ENCODE assay signal across 11 cellular contexts in the genomic region with DNA sequence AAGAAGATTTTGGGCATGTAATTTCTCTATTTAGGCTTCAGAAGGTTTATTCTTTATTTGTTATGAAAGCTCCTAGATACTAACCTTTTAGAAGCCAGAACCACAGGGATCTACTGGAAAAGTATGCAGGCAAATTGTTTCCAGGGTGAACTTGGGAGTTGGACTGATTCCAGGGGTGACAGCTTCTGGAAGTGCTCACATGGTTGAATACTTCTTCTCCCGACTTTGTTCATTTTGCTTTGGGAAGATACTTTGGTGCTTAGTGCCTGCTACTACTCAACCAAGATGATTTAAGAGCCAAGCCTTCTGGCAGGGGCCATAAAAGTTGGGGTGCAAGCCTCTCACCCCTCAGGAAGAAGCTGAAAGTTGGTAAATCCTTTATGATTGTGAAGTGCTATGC.
"Had no signal": no experiment of that assay in that cellular context is flagged by ENCODE, and none has a peak within 500 bp of the region (broad histone marks: within the 10 kb centered on the region; RNA-seq: fewer than 3 reads in every experiment).

No MANE protein-coding gene starts in this region.

- H3K27ac Mint-ChIP-seq: GM23338, H9, HFFc6 had no signal

- H3K4me1 Mint-ChIP-seq: GM23338, H9 had no signal

- FAIRE-seq: H1, H54 had no signal

- DNase-seq: GM23248, GOT3, H7, H9, HCEC 1CT, HFFc6 had no signal

- H3K9me3 Mint-ChIP-seq: GM23338, HFFc6 had no signal

- H3K4me3 ChIP-seq: GM23248, GM23338, HAP-1 had no signal

- H3K36me3 ChIP-seq: HAP-1 had no signal

- H3K4me3 Mint-ChIP-seq: GM23338, H9, HFFc6 had no signal

- H3K4me1 ChIP-seq: HAP-1 had no signal

- H3K9me3 ChIP-seq: HAP-1 had no signal

- H3K27ac ChIP-seq: GM23248 had no signal

- H3K9ac ChIP-seq: GM23248 had no signal

- ATAC-seq: GM23338, HCT116 had no signal
